Comparison of ENCODE assay signal across 14 cellular contexts in the genomic region with DNA sequence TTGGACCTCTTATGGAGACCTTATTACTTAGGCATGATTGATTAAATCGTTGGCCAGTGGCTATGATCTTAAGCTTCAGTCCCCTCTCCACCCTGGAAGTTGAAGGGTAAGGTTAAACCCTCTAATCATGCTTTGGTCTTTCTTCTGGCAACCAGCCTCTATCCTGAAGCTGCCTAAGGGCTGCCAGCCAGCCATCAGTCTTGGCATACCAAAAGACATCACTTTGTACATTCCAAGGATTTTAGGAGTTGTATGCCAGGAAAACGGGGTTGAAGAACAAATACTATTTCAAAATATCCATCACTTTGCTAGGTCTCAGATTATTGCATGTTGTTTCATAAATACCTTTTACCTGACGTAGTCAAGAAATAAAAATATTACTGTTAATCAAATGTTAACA.
"Had no signal": no experiment of that assay in that cellular context is flagged by ENCODE, and none has a peak within 500 bp of the region (broad histone marks: within the 10 kb centered on the region; RNA-seq: fewer than 3 reads in every experiment).

No MANE protein-coding gene starts in this region.

- H3K4me3 ChIP-seq: body of pancreas, lung, tibial artery had no signal

- H3K9me3 ChIP-seq: body of pancreas, tibial artery had no signal

- H3K27ac ChIP-seq: body of pancreas, parathyroid adenoma, tibial artery had no signal

- H3K27me3 ChIP-seq: body of pancreas, tibial artery had no signal

- H3K9ac ChIP-seq: parathyroid adenoma had no signal

- H2AFZ ChIP-seq: parathyroid adenoma had no signal

- DNase-seq: activated CD4-positive, alpha-beta T cell treated with anti-CD3 and anti-CD28 coated beads, Interleukin-2, amount 50 U/mL, for 4 hours; activated CD4-positive, CD25-positive, alpha-beta regulatory T cell treated with anti-CD3 and anti-CD28 coated beads, Interleukin-2, amount 50 U/mL, for 72 hours; activated naive CD4-positive, alpha-beta T cell treated with anti-CD3 and anti-CD28 coated beads, Interleukin-2, amount 50 U/mL, for 16 hours; activated T-cell treated with anti-CD3 and anti-CD28 coated beads, Interleukin-2, amount 50 U/mL, for 1 hour; body of pancreas; central memory CD4-positive, alpha-beta T cell; cortex of kidney; effector memory CD8-positive, alpha-beta T cell; naive thymus-derived CD4-positive, alpha-beta T cell; stimulated activated CD4-positive, alpha-beta T cell treated with anti-CD3 and anti-CD28 coated beads, Interleukin-2, amount 100 ng/mL, for 48 hours; tibial artery had no signal

- ATAC-seq: body of pancreas; effector memory CD8-positive, alpha-beta T cell; naive thymus-derived CD4-positive, alpha-beta T cell; stimulated activated memory B cell treated with anti-CD40 and anti-IgM and Interleukin-4, amounts not matched to agents 10 μg/mL and 1 μg/mL and 100 μg/mL, for 72 hours had no signal

- H3K4me1 ChIP-seq: body of pancreas, parathyroid adenoma had no signal

- H3K36me3 ChIP-seq: tibial artery had no signal
